In the genomic region with DNA sequence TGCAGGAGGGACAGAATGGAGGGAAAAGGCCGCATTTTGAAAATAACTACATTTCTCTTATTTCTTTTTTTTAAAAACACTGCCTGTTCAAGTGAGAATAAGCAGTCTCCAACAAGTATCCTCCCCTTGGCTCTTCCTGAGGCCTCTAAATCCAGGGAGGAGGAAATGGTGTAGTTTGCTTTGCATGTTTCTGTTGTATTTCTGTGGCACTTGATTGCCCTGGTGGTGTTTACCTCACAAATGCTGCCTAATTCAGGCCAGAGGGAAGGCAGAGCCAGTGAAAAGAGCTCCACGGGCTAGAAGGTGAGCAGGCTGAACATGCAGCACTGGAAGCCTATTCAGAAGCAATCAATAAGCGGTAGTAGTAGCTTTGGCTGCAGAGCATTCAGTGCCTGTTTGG, we compare ENCODE assay signal across 30 cellular contexts.
A peak's percentile ranks its signal among the peaks of the same experiment; 100 is the strongest.
DNase-seq lines count a peak whose midpoint lies in the region; TF ChIP-seq lines count a peak whose summit lies in the region.
"Had no signal": no experiment of that assay in that cellular context is flagged by ENCODE, and none has a peak within 500 bp of the region (broad histone marks: within the 10 kb centered on the region; RNA-seq: fewer than 3 reads in every experiment).

No MANE protein-coding gene starts in this region.

- no peaks in the 10 kb centered on the region for H3K79me2 ChIP-seq in neural progenitor cell (ENCODE audit: low read depth)

- H3K9me3 Mint-ChIP-seq in neural progenitor cell, result peaks cover 9% of the 10 kb centered on the region
- H3K9me3 Mint-ChIP-seq in MCF 10A (ENCODE audit: unreplicated experiment), result peaks cover 8% of the 10 kb centered on the region
- H3K9me3 Mint-ChIP-seq: activated CD8-positive, alpha-beta T cell treated with anti-CD3 and anti-CD28 coated beads for 36 hours; effector memory CD8-positive, alpha-beta T cell; stimulated activated naive CD8-positive, alpha-beta T cell treated with anti-CD3 and anti-CD28 coated beads, Interleukin-15, amount 100 ng/mL, for 72 hours had no signal

- intact Hi-C loops in MCF 10A (cut with micrococcal nuclease), result no loop called here

- no peak overlapping the region for H3K4me2 ChIP-seq in neural progenitor cell
- H3K4me2 ChIP-seq: smooth muscle cell had no signal

- DNase-seq in DMS53 (lab: John Stamatoyannopoulos, UW), result peak; percentile 17
- no peak for DNase-seq in DMS53 treated with DMSO at 0.1 percent for 48 hours (lab: John Stamatoyannopoulos, UW; ENCODE audit: unreplicated experiment)
- DNase-seq in NCI-H69 (lab: John Stamatoyannopoulos, UW), result peak; percentile 25
- DNase-seq in epithelial cell of prostate (ENCODE audit: low read depth, low spot score), result no peak
- no peak for DNase-seq in neural progenitor cell (ENCODE audit: low spot score)
- DNase-seq in MCF 10A (ENCODE audit: unreplicated experiment), result no peak
- DNase-seq in 8988T, result no peak
- DNase-seq in C1 segment of cervical spinal cord (lab: John Stamatoyannopoulos, UW), result no peak
- DNase-seq: activated CD4-positive, CD25-positive, alpha-beta regulatory T cell treated with anti-CD3 and anti-CD28 coated beads, Interleukin-2, amount 50 U/mL, for 72 hours; activated CD8-positive, alpha-beta T cell treated with anti-CD3 and anti-CD28 coated beads for 36 hours; anterior cingulate cortex; CD4-positive, CD25-positive, alpha-beta regulatory T cell; effector memory CD8-positive, alpha-beta T cell; H9; hypothalamus; KBM-7; left ventricle myocardium inferior; MM.1S; naive thymus-derived CD4-positive, alpha-beta T cell; NCI-H2171; NCI-H526 treated with DMSO at 0.1 percent for 48 hours; stimulated activated CD4-positive, alpha-beta T cell treated with anti-CD3 and anti-CD28 coated beads, Interleukin-1b, Interleukin-23, amount 100 ng/mL, for 48 hours; stimulated activated CD8-positive, alpha-beta memory T cell treated with anti-CD3 and anti-CD28 coated beads, Interleukin-4, amount 100 ng/mL, for 48 hours; stimulated activated naive CD8-positive, alpha-beta T cell treated with anti-CD3 and anti-CD28 coated beads, Interleukin-15, amount 100 ng/mL, for 72 hours had no signal

- peaks cover 8% of the 10 kb centered on the region for H3K9me3 ChIP-seq in neural progenitor cell (ENCODE audit: low read depth)

- H3K27ac Mint-ChIP-seq in neural progenitor cell (peak overlapping the region; percentile 55), MCF 10A (ENCODE audit: low read depth, unreplicated experiment) (no peak overlapping the region)
- H3K27ac Mint-ChIP-seq: activated CD8-positive, alpha-beta T cell treated with anti-CD3 and anti-CD28 coated beads for 36 hours; activated naive CD8-positive, alpha-beta T cell; CD4-positive, CD25-positive, alpha-beta regulatory T cell; effector memory CD8-positive, alpha-beta T cell; H9; naive thymus-derived CD4-positive, alpha-beta T cell; stimulated activated naive CD8-positive, alpha-beta T cell treated with anti-CD3 and anti-CD28 coated beads, Interleukin-15, amount 100 ng/mL, for 72 hours had no signal

- H3K9ac ChIP-seq in neural progenitor cell, result no peak overlapping the region

- H3K4me3 ChIP-seq in neural progenitor cell, result no peak overlapping the region
- H3K4me3 ChIP-seq: cardiac muscle cell, coronary artery, gastroesophageal sphincter, left ventricle myocardium inferior, smooth muscle cell had no signal

- peaks cover 17% of the 10 kb centered on the region for H3K4me1 ChIP-seq in neural progenitor cell
- H3K4me1 ChIP-seq: gastroesophageal sphincter, left ventricle myocardium inferior had no signal

- CTCF ChIA-PET in MCF 10A (lab: Yijun Ruan, JAX), result interaction anchor here (0.6 kb wide), 1 partner anchor 696 kb away, joined by 3 read pairs; no protein-coding TSS in a partner anchor

- H3K27me3 ChIP-seq in neural progenitor cell, result no peaks in the 10 kb centered on the region
- H3K27me3 ChIP-seq: cardiac muscle cell, gastroesophageal sphincter had no signal

- POLR2A ChIA-PET in MCF 10A (lab: Yijun Ruan, JAX), result interaction anchor here (1.3 kb wide), 1 partner anchor 15 kb away, joined by 6 read pairs; no protein-coding TSS in a partner anchor

- no TSS peak for BruUV-seq in MCF 10A (replicated peaks; lab: Mats Ljungman, UMichigan)

- no peaks in the 10 kb centered on the region for H3K36me3 ChIP-seq in neural progenitor cell
- H3K36me3 ChIP-seq: cardiac muscle cell, gastroesophageal sphincter, left ventricle myocardium inferior had no signal

- H3K27ac ChIP-seq in epithelial cell of prostate, result peak overlapping the region; percentile 55
- no peak overlapping the region for H3K27ac ChIP-seq in neural progenitor cell
- H3K27ac ChIP-seq: 22Rv1, cardiac muscle cell, coronary artery, gastroesophageal sphincter, left ventricle myocardium inferior had no signal

- no peaks in the 10 kb centered on the region for H4K20me1 ChIP-seq in neural progenitor cell (ENCODE audit: low read depth)

- H3K4me3 Mint-ChIP-seq in neural progenitor cell (no peak overlapping the region), MCF 10A (ENCODE audit: unreplicated experiment) (no peak overlapping the region)
- H3K4me3 Mint-ChIP-seq: activated CD8-positive, alpha-beta T cell treated with anti-CD3 and anti-CD28 coated beads for 36 hours; activated naive CD8-positive, alpha-beta T cell; CD4-positive, CD25-positive, alpha-beta regulatory T cell; effector memory CD8-positive, alpha-beta T cell; H9; naive thymus-derived CD4-positive, alpha-beta T cell; stimulated activated naive CD8-positive, alpha-beta T cell treated with anti-CD3 and anti-CD28 coated beads, Interleukin-15, amount 100 ng/mL, for 72 hours had no signal

- H3F3A ChIP-seq in neural progenitor cell (ENCODE audit: low read depth), result no peaks in the 10 kb centered on the region

- H3K27me3 Mint-ChIP-seq in neural progenitor cell (ENCODE audit: insufficient read depth, low read depth), result peaks cover 2% of the 10 kb centered on the region
- no peaks in the 10 kb centered on the region for H3K27me3 Mint-ChIP-seq in MCF 10A (ENCODE audit: insufficient read depth, unreplicated experiment)

- peak overlapping the region; percentile 77 for H2AFZ ChIP-seq in neural progenitor cell (replicated peaks)

- TF ChIP-seq CTCF in neural progenitor cell (IDR thresholded peaks at IDR 0.05) (no peak), MCF 10A (IDR thresholded peaks at IDR 0.05; ENCODE audit: unreplicated experiment) (no peak)

- H3K4me1 Mint-ChIP-seq in neural progenitor cell (peaks cover 18% of the 10 kb centered on the region), MCF 10A (ENCODE audit: insufficient read depth, unreplicated experiment) (peaks cover 5% of the 10 kb centered on the region)
- H3K4me1 Mint-ChIP-seq: CD4-positive, CD25-positive, alpha-beta regulatory T cell; naive thymus-derived CD4-positive, alpha-beta T cell had no signal

- peaks cover 3% of the 10 kb centered on the region for H3K36me3 Mint-ChIP-seq in neural progenitor cell
- no peaks in the 10 kb centered on the region for H3K36me3 Mint-ChIP-seq in MCF 10A (ENCODE audit: insufficient read depth, unreplicated experiment)
- H3K36me3 Mint-ChIP-seq: activated naive CD8-positive, alpha-beta T cell; CD4-positive, CD25-positive, alpha-beta regulatory T cell; naive thymus-derived CD4-positive, alpha-beta T cell had no signal

Comparison
In these comparisons a context has a peak if more than half of its experiments do, and no peak if none do; other contexts are left out.
1. DNase-seq: peak in DMS53 (single experiment) and NCI-H69 (single experiment); none in DMS53 treated with DMSO at 0.1 percent for 48 hours (single experiment), epithelial cell of prostate (single experiment), neural progenitor cell (single experiment), MCF 10A (single experiment), 8988T (single experiment) and C1 segment of cervical spinal cord (0 of 14).